8 cellular contexts compared by ENCODE assay signal in the genomic region with DNA sequence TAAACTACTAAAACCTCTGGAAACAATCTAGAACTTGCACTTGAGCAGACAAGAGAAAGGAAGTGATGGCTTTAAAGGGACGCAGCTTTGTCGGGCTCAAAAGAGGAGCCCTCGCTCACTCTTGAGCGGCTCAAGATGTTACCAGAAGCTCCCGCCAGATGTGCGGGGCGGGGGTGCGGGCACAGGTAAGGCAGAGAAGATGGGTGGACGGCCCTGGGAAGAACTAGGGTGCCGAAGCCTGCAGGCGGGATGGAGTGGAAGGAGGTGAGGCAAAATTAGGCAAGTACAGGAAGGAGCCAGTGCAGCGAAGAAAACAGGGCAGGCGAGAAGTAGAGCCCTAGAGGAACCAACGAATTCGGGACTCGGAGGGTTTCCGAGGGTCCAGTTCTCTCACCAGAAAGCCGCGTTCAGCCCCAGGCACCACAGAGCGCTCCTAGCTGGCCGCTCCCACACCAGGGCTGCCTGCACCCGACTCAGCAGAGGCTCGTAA. TPM values are rescaled to one million over a fixed set of nuclear protein-coding genes. Genes with fewer than 3 reads are reported as not detected.
DNase-seq lines count a peak whose midpoint lies in the region; ATAC-seq and TF ChIP-seq lines count a peak whose summit lies in the region.

No MANE protein-coding gene starts in this region.

- no peak for TF ChIP-seq CTCF in OCI-LY3 (IDR thresholded peaks at IDR 0.05; ENCODE audit: low read depth, low read length)
- TF ChIP-seq CTCF in choroid plexus epithelial cell (conservative IDR thresholded peaks at IDR 0.05; ENCODE audit: low read depth, low read length): no peak
- TF ChIP-seq CTCF in transverse colon (IDR thresholded peaks at IDR 0.05): no peak

- DNase-seq in choroid plexus epithelial cell (ENCODE audit: low read depth): peak; percentile 23
- no peak for DNase-seq in mesenchymal stem cell
- no peak for DNase-seq in transverse colon
- no peak for DNase-seq in NCI-H2081 (lab: John Stamatoyannopoulos, UW)

- peak overlapping the region; percentile 16 for H4K8ac ChIP-seq in mesenchymal stem cell (ENCODE audit: low read length)

- no peak for TF ChIP-seq EP300 in transverse colon (IDR thresholded peaks at IDR 0.05; ENCODE audit: low read depth)

- no peak overlapping the region for H2AK5ac ChIP-seq in mesenchymal stem cell (ENCODE audit: low read length, severe bottlenecking)

- peaks cover 58% of the 10 kb centered on the region for H3K79me2 ChIP-seq in OCI-LY3 (ENCODE audit: low read length)

- H3K27ac ChIP-seq in OCI-LY3 (ENCODE audit: low read length) (peak overlapping the region; percentile 55), mesenchymal stem cell (ENCODE audit: low read length, poor library complexity, severe bottlenecking) (peak overlapping the region; percentile 58), transverse colon (peak overlapping the region; percentile 91 to 97 (median 92))

- no peak for TF ChIP-seq POLR2A in transverse colon (IDR thresholded peaks at IDR 0.05)

- no peaks in the 10 kb centered on the region for H3K9me3 ChIP-seq in OCI-LY3 (ENCODE audit: insufficient read depth, low read length)
- H3K9me3 ChIP-seq in mesenchymal stem cell (ENCODE audit: control insufficient read depth, low read length): no peaks in the 10 kb centered on the region
- H3K9me3 ChIP-seq in transverse colon: no peaks in the 10 kb centered on the region

- intact Hi-C loops in transverse colon (cut with DNase I; ENCODE audit: low total_unique reads): loop anchor here (10.0 kb wide), 1 partner anchor 76 kb away; the partner anchor contains the start of genes CCR10 and CNTNAP1

- peak overlapping the region; percentile 95 for H2BK15ac ChIP-seq in mesenchymal stem cell (ENCODE audit: low read depth, poor library complexity, severe bottlenecking)

- H3K4me2 ChIP-seq in OCI-LY3 (ENCODE audit: low read length) (peak overlapping the region; percentile 97), mesenchymal stem cell (ENCODE audit: low read length, poor library complexity, severe bottlenecking) (peak overlapping the region; percentile 56)

- H3K9ac ChIP-seq in OCI-LY3 (ENCODE audit: low read length) (peak overlapping the region; percentile 77), mesenchymal stem cell (ENCODE audit: low read length) (peak overlapping the region; percentile 94)

- peaks cover 12% of the 10 kb centered on the region; the same call in 1 of the 2 replicates for H4K20me1 ChIP-seq in OCI-LY3 (ENCODE audit: insufficient read depth, low read length)

- peak overlapping the region in 1 of 2 experiments; percentile 66 for H2BK12ac ChIP-seq in mesenchymal stem cell (ENCODE audit: low read length in 2 of 2)

- peak overlapping the region; percentile 69 for H2BK5ac ChIP-seq in mesenchymal stem cell (ENCODE audit: low read depth, low read length, poor library complexity, severe bottlenecking)

- peaks cover 11% of the 10 kb centered on the region for H3K36me3 ChIP-seq in OCI-LY3 (replicated peaks; ENCODE audit: low read depth, low read length)
- peaks cover 18 to 21% of the 10 kb centered on the region in 2 experiments for H3K36me3 ChIP-seq in mesenchymal stem cell (ENCODE audit: control insufficient read depth in 1 of 2, insufficient read depth in 2 of 2, low read depth in 1 of 2, low read length in 2 of 2)
- peaks cover 0 to 9% (median 2%) of the 10 kb centered on the region in 4 donors for H3K36me3 ChIP-seq in transverse colon

- ATAC-seq in GM18520 (IDR thresholded peaks at IDR 0.05; ENCODE audit: unreplicated experiment) (peak; percentile 17), HG02588 (IDR thresholded peaks at IDR 0.05; ENCODE audit: unreplicated experiment) (peak; percentile 15), HG03097 (IDR thresholded peaks at IDR 0.05; ENCODE audit: low FRiP score, unreplicated experiment) (no peak)

- H3K23ac ChIP-seq in mesenchymal stem cell (ENCODE audit: low read length in 2 of 2): peak overlapping the region in 1 of 2 experiments; percentile 87

- H3K4me3 ChIP-seq in OCI-LY3 (ENCODE audit: low read length): peak overlapping the region; percentile 88
- H3K4me3 ChIP-seq in choroid plexus epithelial cell (ENCODE audit: low read depth, low read length): peak overlapping the region; percentile 96
- H3K4me3 ChIP-seq in mesenchymal stem cell (ENCODE audit: insufficient read depth in 1 of 2, low read depth in 1 of 2, low read length in 2 of 2): peak overlapping the region; percentile 73 to 96
- peak overlapping the region; percentile 51 to 83 (median 80) for H3K4me3 ChIP-seq in transverse colon

- peak overlapping the region; percentile 68 to 85 for H3K18ac ChIP-seq in mesenchymal stem cell (ENCODE audit: low read depth in 1 of 2, low read length in 2 of 2)

- peak overlapping the region; percentile 52 for H4K91ac ChIP-seq in mesenchymal stem cell (ENCODE audit: low read length)

- H3K4ac ChIP-seq in mesenchymal stem cell (ENCODE audit: low read depth in 1 of 2, low read length in 2 of 2): peak overlapping the region in 1 of 2 experiments; percentile 86

- H3K4me1 ChIP-seq in OCI-LY3 (ENCODE audit: low read length) (peaks cover 11% of the 10 kb centered on the region), mesenchymal stem cell (ENCODE audit: control insufficient read depth, insufficient read depth, low read depth, low read length) (peaks cover 14% of the 10 kb centered on the region), transverse colon (peaks cover 20 to 37% (median 31%) of the 10 kb centered on the region in 4 donors)

- WGBS in mesenchymal stem cell: under 1% methylated on average over 23 of the region's 23 CpGs
- WGBS in transverse colon (ENCODE audit: low coverage in 1 of 2), 2 donors: 0% methylated on average over 6 to 20 of the region's 23 CpGs

- in situ Hi-C loops in transverse colon (cut with MboI; ENCODE audit: low pct_ligation_motif_present in 1 of 4, low pct_unique_long_range_greater_than_20kb in 1 of 4, low sequenced_read_pairs in 3 of 4): loop anchor here in 1 of 4 donors (10.0 kb wide), 1 partner anchor 76 kb away; the partner anchor contains the start of genes CCR10 and CNTNAP1

- no peaks in the 10 kb centered on the region for H3K27me3 ChIP-seq in OCI-LY3 (ENCODE audit: low read depth, low read length)
- H3K27me3 ChIP-seq in mesenchymal stem cell (ENCODE audit: control insufficient read depth in 1 of 2, insufficient read depth in 1 of 2, low read length in 2 of 2): no peaks in the 10 kb centered on the region
- no peaks in the 10 kb centered on the region for H3K27me3 ChIP-seq in transverse colon

- H3K14ac ChIP-seq in mesenchymal stem cell (ENCODE audit: low read length in 2 of 2): peak overlapping the region in 1 of 2 experiments; percentile 95

- H2BK120ac ChIP-seq in mesenchymal stem cell (ENCODE audit: low read depth, low read length): peak overlapping the region; percentile 96

- H3K79me1 ChIP-seq in mesenchymal stem cell (replicated peaks; ENCODE audit: low read length, poor library complexity, severe bottlenecking): peaks cover 16% of the 10 kb centered on the region

- H2AFZ ChIP-seq in OCI-LY3 (ENCODE audit: low read depth, low read length) (peak overlapping the region; percentile 5; the same call in 1 of the 2 replicates), mesenchymal stem cell (ENCODE audit: low read depth, low read length) (peak overlapping the region; percentile 81)

RNA-seq across cellular contexts. Expression of gene RETREG3, which starts 0.4 kb away (rescaled TPM):
- 33.5 TPM for polyA plus RNA-seq in mesenchymal stem cell (2013, experiment 1 of 2)
- polyA plus RNA-seq in mesenchymal stem cell (2013, experiment 2 of 2): 33.9 TPM
- total RNA-seq in transverse colon: 10 to 100 TPM; 47.2 to 71.8 (median 59.0) TPM

RNA-seq across cellular contexts. Expression of gene TUBG1, which starts 0.7 kb away (rescaled TPM):
- polyA plus RNA-seq in mesenchymal stem cell (2013, experiment 1 of 2): 43.7 TPM
- 42.6 TPM for polyA plus RNA-seq in mesenchymal stem cell (2013, experiment 2 of 2)
- total RNA-seq in transverse colon: 10 to 100 TPM in 2 of 4 donors, 1 to 10 TPM in 2; 6.0 to 27.7 (median 14.3) TPM

RNA-seq across cellular contexts. Expression of gene PSMC3IP, which starts 31.2 kb away (rescaled TPM):
- polyA plus RNA-seq in mesenchymal stem cell (2013, experiment 1 of 2): 5.2 TPM
- 4.7 TPM for polyA plus RNA-seq in mesenchymal stem cell (2013, experiment 2 of 2)
- 1 to 10 TPM in 2 of 4 donors, under 1 TPM in 1, not detected in 1; 0.96 to 2.6 (median 1.3) TPM for total RNA-seq in transverse colon

RNA-seq across cellular contexts. Expression of gene MLX, which starts 41.8 kb away (rescaled TPM):
- 45.3 TPM for polyA plus RNA-seq in mesenchymal stem cell (2013, experiment 1 of 2)
- polyA plus RNA-seq in mesenchymal stem cell (2013, experiment 2 of 2): 45.3 TPM
- total RNA-seq in transverse colon: 100 to 1,000 TPM in 3 of 4 donors, 10 to 100 TPM in 1; 81.3 to 191 (median 143) TPM

RNA-seq across cellular contexts. Expression of gene COASY, which starts 46.8 kb away (rescaled TPM):
- polyA plus RNA-seq in mesenchymal stem cell (2013, experiment 1 of 2): 77.2 TPM
- 75.7 TPM for polyA plus RNA-seq in mesenchymal stem cell (2013, experiment 2 of 2)
- 10 to 100 TPM; 46.4 to 91.7 (median 57.6) TPM for total RNA-seq in transverse colon
